Comparison of ENCODE assay signal across 11 cellular contexts in genomic region chr21:25188639-25189038, GRCh38.
A peak's percentile ranks its signal among the peaks of the same experiment; 100 is the strongest.
DNase-seq lines count a peak whose midpoint lies in the region; ATAC-seq, FAIRE-seq and TF ChIP-seq lines count a peak whose summit lies in the region.
"Had no signal": no experiment of that assay in that cellular context is flagged by ENCODE, and none has a peak within 500 bp of the region (broad histone marks: within the 10 kb centered on the region; RNA-seq: fewer than 3 reads in every experiment).

No MANE protein-coding gene starts in this region.

- H2AFZ ChIP-seq in GM12878 (ENCODE audit: control insufficient read depth, low read depth, low read length): no peak overlapping the region

- RAD21 ChIA-PET in GM12878 (lab: Charles Lee; ENCODE audit: unreplicated experiment): interaction anchor here (1.2 to 1.7 kb wide), 4 partner anchors 11 to 292 kb away, joined by 3 to 20 read pairs (median 8); no protein-coding TSS in a partner anchor

- intact Hi-C loops in GM12878 (cut with micrococcal nuclease; ENCODE audit: unreplicated experiment): loop anchor here (1.0 to 5.0 kb wide), 2 partner anchors 12 to 209 kb away; no protein-coding TSS in a partner anchor

- no peak overlapping the region for H3K9ac ChIP-seq in GM12878 (ENCODE audit: control insufficient read depth, insufficient read depth, low read length)

- no peak for TF ChIP-seq CTCF in GM12878 (IDR thresholded peaks at IDR 0.05 in 2 of 3, conservative IDR thresholded peaks at IDR 0.05 in 1 of 3; ENCODE audit: control insufficient read depth in 2 of 3, extremely low read depth in 1 of 3, insufficient read depth in 1 of 3, low read depth in 3 of 3, low read length in 3 of 3)

- TF ChIP-seq RAD21 in GM12878 (IDR thresholded peaks at IDR 0.05; ENCODE audit: insufficient read depth, low read depth, low read length): 0 out of 2 replicates have a peak, but pooled peaks have one; percentile 8

- H3K36me3 ChIP-seq in GM12878 (ENCODE audit: control insufficient read depth in 2 of 2, insufficient read depth in 2 of 2, low read length in 1 of 2): no peaks in the 10 kb centered on the region
- H3K36me3 ChIP-seq: spleen, stomach had no signal

- DNase-seq in GM12878 (ENCODE audit: low read depth, low spot score): peak; percentile 88
- no peak for DNase-seq in inferior parietal cortex (ENCODE audit: extremely low spot score)
- no peak for DNase-seq in dedifferentiated amniotic fluid mesenchymal stem cell (ENCODE audit: extremely low spot score)
- no peak for DNase-seq in activated naive CD4-positive, alpha-beta T cell treated with Interleukin-2 at 50 U/mL for 16 hours
- DNase-seq: naive thymus-derived CD8-positive, alpha-beta T cell; NCI-H69; spleen; stomach had no signal

- no peaks in the 10 kb centered on the region for H3K27me3 ChIP-seq in GM12878 (replicated peaks in 1 of 2; ENCODE audit: control insufficient read depth in 2 of 2, insufficient read depth in 2 of 2, low read length in 1 of 2)
- H3K27me3 ChIP-seq: spleen, stomach had no signal

- no peaks in the 10 kb centered on the region; the same call in 1 of the 3 replicates for H3K9me3 ChIP-seq in GM12878 (replicated peaks; ENCODE audit: control insufficient read depth, insufficient read depth, low read length)

- BruUV-seq in GM12878 (replicated peaks; lab: Mats Ljungman, UMichigan): no TSS peak

- peak overlapping the region; percentile 35; the same call in 1 of the 2 replicates for H3K4me2 ChIP-seq in GM12878 (ENCODE audit: control insufficient read depth, insufficient read depth)

- POLR2A ChIA-PET in GM12878 (lab: Charles Lee): interaction anchor here (0.5 to 1.4 kb wide), 4 partner anchors 15 to 267 kb away, joined by 3 to 5 read pairs (median 4); no protein-coding TSS in a partner anchor

- TF ChIP-seq POLR2A in GM12878 (IDR thresholded peaks at IDR 0.05; ENCODE audit: low read depth, low read length): no peak

- no peak overlapping the region for H3K4me3 ChIP-seq in GM12878
- H3K4me3 ChIP-seq: spleen, stomach had no signal

- ATAC-seq in GM18861 (IDR thresholded peaks at IDR 0.05; ENCODE audit: unreplicated experiment) (peak; percentile 63), GM21367 (IDR thresholded peaks at IDR 0.05; ENCODE audit: unreplicated experiment) (peak; percentile 46), HG03025 (IDR thresholded peaks at IDR 0.05; ENCODE audit: low FRiP score, unreplicated experiment) (peak; percentile 52), GM12878 (peak; percentile 83)
- ATAC-seq: naive thymus-derived CD8-positive, alpha-beta T cell had no signal

- SMC1A ChIA-PET in GM12878 (lab: Charles Lee; ENCODE audit: uncharacterized antibody, unreplicated experiment): interaction anchor here (0.6 to 4.1 kb wide), 13 partner anchors 13 to 309 kb away, joined by 3 to 33 read pairs (median 3); no protein-coding TSS in a partner anchor

- peaks cover 23% of the 10 kb centered on the region; the same call in 1 of the 2 replicates for H3K4me1 ChIP-seq in GM12878 (ENCODE audit: control insufficient read depth, insufficient read depth, low read length)
- H3K4me1 ChIP-seq: stomach had no signal

- WGBS in GM12878 (ENCODE audit: insufficient coverage, insufficient replicate concordance, low lambda C conversion rate, missing lambda C conversion rate): 1% methylated on average over 3 of the region's 3 CpGs

- no peaks in the 10 kb centered on the region for H4K20me1 ChIP-seq in GM12878 (ENCODE audit: control insufficient read depth, insufficient read depth)

- TF ChIP-seq EP300 in GM12878 (IDR thresholded peaks at IDR 0.05; ENCODE audit: borderline replicate concordance in 1 of 2, control insufficient read depth in 1 of 2, low read depth in 2 of 2, low read length in 2 of 2): peak in 1 of 2 experiments; percentile 64; a peak in 2 of 4 replicates

- 0 out of 2 replicates have a peak overlapping the region, but pooled peaks have one; percentile 30 for H3K27ac ChIP-seq in GM12878 (ENCODE audit: control insufficient read depth, insufficient read depth)
- H3K27ac ChIP-seq: spleen, stomach had no signal

- in situ Hi-C loops in GM12878 (cut with MboI): loop anchor here (5.0 kb wide), 1 partner anchor 114 kb away; no protein-coding TSS in a partner anchor

- CTCF ChIA-PET in GM12878 (lab: Yijun Ruan, JAX): interaction anchor here (1.0 to 3.3 kb wide), 5 partner anchors 12 to 197 kb away, joined by 3 to 14 read pairs (median 6); no protein-coding TSS in a partner anchor

- H3K79me2 ChIP-seq in GM12878 (ENCODE audit: control insufficient read depth, insufficient read depth, low read length): no peaks in the 10 kb centered on the region

- FAIRE-seq in GM12878 (lab: Jason Lieb, UNC): peak; percentile 57

TF ChIP-seq in GM12878, 131 proteins besides CTCF, POLR2A, EP300 and RAD21 (continues in another document):
- TF ChIP-seq BMI1 (IDR thresholded peaks at IDR 0.05; ENCODE audit: borderline replicate concordance) (peak; percentile 40; the same call in 1 of the 2 replicates), CREM (IDR thresholded peaks at IDR 0.05; ENCODE audit: low read depth) (peak; percentile 86; the same call in 1 of the 2 replicates), NR2C1 (IDR thresholded peaks at IDR 0.05) (peak; percentile 18; the same call in 1 of the 2 replicates), ZNF217 (IDR thresholded peaks at IDR 0.05) (peak; percentile 94), MTA2 (IDR thresholded peaks at IDR 0.05; ENCODE audit: low read depth) (peak; percentile 85), SP1 (IDR thresholded peaks at IDR 0.05; ENCODE audit: low read depth, low read length) (no peak), TAF1 (IDR thresholded peaks at IDR 0.05; ENCODE audit: borderline replicate concordance, low read depth, low read length) (no peak), CREB1 (IDR thresholded peaks at IDR 0.05; ENCODE audit: low read depth) (0 out of 2 replicates have a peak, but pooled peaks have one; percentile 16), FOXK2 (IDR thresholded peaks at IDR 0.05) (no peak), IKZF2 (IDR thresholded peaks at IDR 0.05) (peak; percentile 84 to 85), TCF12 (IDR thresholded peaks at IDR 0.05; ENCODE audit: low read depth, low read length) (0 out of 2 replicates have a peak, but pooled peaks have one; percentile 8), TBL1XR1 (IDR thresholded peaks at IDR 0.05; ENCODE audit: low read depth, low read length) (peak; percentile 83; the same call in 1 of the 2 replicates), ZNF24 (IDR thresholded peaks at IDR 0.05) (peak; percentile 77), TCF7 (IDR thresholded peaks at IDR 0.05; ENCODE audit: borderline replicate concordance) (peak; percentile 91), NFIC (IDR thresholded peaks at IDR 0.05; ENCODE audit: low read depth, low read length) (peak; percentile 98), CBX5 (IDR thresholded peaks at IDR 0.05; ENCODE audit: low read depth) (0 out of 2 replicates have a peak, but pooled peaks have one; percentile 58), DPF2 (IDR thresholded peaks at IDR 0.05) (peak; percentile 73; the same call in 1 of the 2 replicates), RUNX3 (IDR thresholded peaks at IDR 0.05; ENCODE audit: low read length) (peak; percentile 99), SPI1 (IDR thresholded peaks at IDR 0.05; ENCODE audit: borderline replicate concordance, insufficient read depth, low read depth, low read length) (0 out of 2 replicates have a peak, but pooled peaks have one; percentile 5), E2F8 (IDR thresholded peaks at IDR 0.05; ENCODE audit: low read depth, partially characterized antibody) (no peak), GABPA (IDR thresholded peaks at IDR 0.05; ENCODE audit: low read depth) (peak; percentile 62; the same call in 1 of the 2 replicates), KDM1A (IDR thresholded peaks at IDR 0.05; ENCODE audit: borderline replicate concordance) (no peak)
- TF ChIP-seq, protein P1, sequence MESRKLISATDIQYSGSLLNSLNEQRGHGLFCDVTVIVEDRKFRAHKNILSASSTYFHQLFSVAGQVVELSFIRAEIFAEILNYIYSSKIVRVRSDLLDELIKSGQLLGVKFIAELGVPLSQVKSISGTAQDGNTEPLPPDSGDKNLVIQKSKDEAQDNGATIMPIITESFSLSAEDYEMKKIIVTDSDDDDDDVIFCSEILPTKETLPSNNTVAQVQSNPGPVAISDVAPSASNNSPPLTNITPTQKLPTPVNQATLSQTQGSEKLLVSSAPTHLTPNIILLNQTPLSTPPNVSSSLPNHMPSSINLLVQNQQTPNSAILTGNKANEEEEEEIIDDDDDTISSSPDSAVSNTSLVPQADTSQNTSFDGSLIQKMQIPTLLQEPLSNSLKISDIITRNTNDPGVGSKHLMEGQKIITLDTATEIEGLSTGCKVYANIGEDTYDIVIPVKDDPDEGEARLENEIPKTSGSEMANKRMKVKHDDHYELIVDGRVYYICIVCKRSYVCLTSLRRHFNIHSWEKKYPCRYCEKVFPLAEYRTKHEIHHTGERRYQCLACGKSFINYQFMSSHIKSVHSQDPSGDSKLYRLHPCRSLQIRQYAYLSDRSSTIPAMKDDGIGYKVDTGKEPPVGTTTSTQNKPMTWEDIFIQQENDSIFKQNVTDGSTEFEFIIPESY (IDR thresholded peaks at IDR 0.05): no peak
- TF ChIP-seq, protein P2, sequence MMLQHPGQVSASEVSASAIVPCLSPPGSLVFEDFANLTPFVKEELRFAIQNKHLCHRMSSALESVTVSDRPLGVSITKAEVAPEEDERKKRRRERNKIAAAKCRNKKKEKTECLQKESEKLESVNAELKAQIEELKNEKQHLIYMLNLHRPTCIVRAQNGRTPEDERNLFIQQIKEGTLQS (IDR thresholded peaks at IDR 0.05; ENCODE audit: borderline replicate concordance, extremely low read depth, low read depth, low read length): no peak
